ENCODE assay signal across 11 cellular contexts in genomic region chr4:35673137-35673536, GRCh38.
"Had no signal": no experiment of that assay in that cellular context is flagged by ENCODE, and none has a peak within 500 bp of the region (broad histone marks: within the 10 kb centered on the region; RNA-seq: fewer than 3 reads in every experiment).

No MANE protein-coding gene starts in this region.

- ATAC-seq: GM23338, HCT116 had no signal

- H2AFZ ChIP-seq: GM23248, GM23338 had no signal

- H3K9me3 ChIP-seq: HAP-1 had no signal

- H3K27ac Mint-ChIP-seq: GM23338, H9, HFFc6 had no signal

- H3K4me3 ChIP-seq: GM23248, GM23338, HAP-1 had no signal

- H3K4me3 Mint-ChIP-seq: GM23338, H9, HFFc6 had no signal

- FAIRE-seq: H1, H54 had no signal

- H3K9ac ChIP-seq: GM23248 had no signal

- H3K4me1 Mint-ChIP-seq: GM23338, H9 had no signal

- DNase-seq: GM23248, GOT3, H7, H9, HCEC 1CT, HFFc6 had no signal

- H3K36me3 ChIP-seq: HAP-1 had no signal

- H3K4me1 ChIP-seq: HAP-1 had no signal

- H3K27ac ChIP-seq: GM23248 had no signal

- H3K9me3 Mint-ChIP-seq: GM23338 had no signal

- H3K4me2 ChIP-seq: GM23338 had no signal
